In the genomic region with DNA sequence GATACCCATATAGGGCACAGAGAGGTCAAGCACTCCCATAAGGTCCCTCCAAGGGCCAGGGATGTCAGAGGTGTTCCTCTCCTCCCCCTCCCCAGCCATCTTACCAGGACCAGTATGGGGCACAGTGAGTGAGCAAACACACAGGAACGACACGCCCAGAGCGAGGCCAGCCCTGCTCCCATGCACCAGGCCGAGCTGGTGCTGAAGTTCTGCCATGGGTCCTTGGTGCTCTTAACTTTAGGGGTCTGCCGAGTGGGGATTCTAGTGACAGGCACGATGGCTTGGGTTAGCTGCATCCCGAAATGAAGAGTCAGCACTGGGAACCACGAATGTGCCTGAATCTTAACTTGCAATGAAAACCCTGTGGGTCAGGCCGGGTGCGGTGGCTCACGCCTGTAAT, we compare ENCODE assay signal across 24 cellular contexts.
"Had no signal": no experiment of that assay in that cellular context is flagged by ENCODE, and none has a peak within 500 bp of the region (broad histone marks: within the 10 kb centered on the region; RNA-seq: fewer than 3 reads in every experiment).

No MANE protein-coding gene starts in this region.

- FAIRE-seq: endometrium, frontal cortex had no signal

- H3K36me3 ChIP-seq: ovary, spleen, thyroid gland had no signal

- H3K36me3 Mint-ChIP-seq: immature natural killer cell, memory B cell, naive B cell had no signal

- H3K4me3 Mint-ChIP-seq: effector memory CD8-positive, alpha-beta T cell; immature natural killer cell; memory B cell; naive B cell; nephron; stimulated activated naive CD8-positive, alpha-beta T cell treated with anti-CD3 and anti-CD28 coated beads, Interleukin-15, amount 100 ng/mL, for 72 hours had no signal

- H3K4me1 Mint-ChIP-seq: nephron had no signal

- ATAC-seq: effector memory CD8-positive, alpha-beta T cell; left lobe of liver; right cardiac atrium; stimulated activated naive CD8-positive, alpha-beta T cell treated with anti-CD3 and anti-CD28 coated beads, Interleukin-15, amount 100 ng/mL, for 72 hours had no signal

- H3K27ac ChIP-seq: ovary, psoas muscle, spleen, thyroid gland had no signal

- H3K4me3 ChIP-seq: lung, ovary, psoas muscle, skin epidermis, spleen, thyroid gland had no signal

- H3K27ac Mint-ChIP-seq: effector memory CD8-positive, alpha-beta T cell; immature natural killer cell; memory B cell; naive B cell; nephron; stimulated activated naive CD8-positive, alpha-beta T cell treated with anti-CD3 and anti-CD28 coated beads, Interleukin-15, amount 100 ng/mL, for 72 hours had no signal

- H3K4me1 ChIP-seq: thyroid gland had no signal

- H3K9me3 Mint-ChIP-seq: effector memory CD8-positive, alpha-beta T cell; immature natural killer cell; memory B cell; nephron; stimulated activated naive CD8-positive, alpha-beta T cell treated with anti-CD3 and anti-CD28 coated beads, Interleukin-15, amount 100 ng/mL, for 72 hours had no signal

- H3K27me3 Mint-ChIP-seq: effector memory CD8-positive, alpha-beta T cell; memory B cell; stimulated activated naive CD8-positive, alpha-beta T cell treated with anti-CD3 and anti-CD28 coated beads, Interleukin-15, amount 100 ng/mL, for 72 hours had no signal

- DNase-seq: cortex of kidney; effector memory CD8-positive, alpha-beta T cell; hypothalamus; immature natural killer cell; islet precursor cell; naive B cell; occipital lobe; ovary; posterior cingulate gyrus; psoas muscle; right cardiac atrium; spleen; stimulated activated CD4-positive, alpha-beta T cell treated with anti-CD3 and anti-CD28 coated beads, Interleukin-4, amount 100 ng/mL, for 4 hours; stimulated activated naive CD4-positive, alpha-beta T cell; stimulated activated naive CD8-positive, alpha-beta T cell treated with anti-CD3 and anti-CD28 coated beads, Interleukin-15, amount 100 ng/mL, for 72 hours; thyroid gland; trophoblast cell had no signal

- H3K27me3 ChIP-seq: ovary, spleen, thyroid gland had no signal

- H3K9me3 ChIP-seq: ovary, psoas muscle, spleen, thyroid gland had no signal
